8 cellular contexts compared by ENCODE assay signal in the genomic region with DNA sequence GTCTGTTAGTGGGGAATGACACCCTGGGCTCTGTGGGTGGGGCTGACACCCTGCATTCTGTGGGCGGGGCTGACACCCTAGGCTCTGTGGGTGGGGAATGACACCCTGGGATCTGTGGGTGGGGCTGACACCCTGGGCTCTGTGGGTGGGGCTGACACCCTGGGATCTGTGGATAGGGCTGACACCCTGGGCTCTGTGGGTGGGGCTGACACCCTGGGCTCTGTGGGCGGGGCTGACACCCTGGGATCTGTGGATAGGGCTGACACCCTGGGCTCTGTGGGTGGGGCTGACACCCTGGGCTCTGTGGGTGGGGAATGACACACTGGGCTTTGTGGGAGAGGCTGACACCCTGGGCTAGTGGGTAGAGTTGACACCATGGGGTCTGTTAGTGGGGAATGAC.
DNase-seq lines count a peak whose midpoint lies in the region; ATAC-seq, FAIRE-seq and TF ChIP-seq lines count a peak whose summit lies in the region.
"Not testable (repeated sequence)": the region's sequence is repeated elsewhere in the genome, so short reads cannot be mapped to it uniquely, and the experiment has no call there.

No MANE protein-coding gene starts in this region.

- CTCF ChIA-PET in CD4-positive, alpha-beta memory T cell (lab: Charles Lee; ENCODE audit: partially characterized antibody); HEK293 (lab: Yijun Ruan, JAX); activated CD4-positive, alpha-beta memory T cell treated with anti-CD3 and anti-CD28 coated beads, Interleukin-2, amount 10 ng/mL, durations not matched to agents 7 days and 5 days (lab: Charles Lee); activated CD8-positive, alpha-beta memory T cell treated with anti-CD3 and anti-CD28 coated beads, Interleukin-2, amount 10 ng/mL, durations not matched to agents 7 days and 5 days (lab: Charles Lee); K562 (lab: Yijun Ruan, JAX; ENCODE audit: low intra/inter-chr PET ratio): not testable (repeated sequence)

- not testable (repeated sequence) for H3K9me3 Mint-ChIP-seq in CD4-positive, alpha-beta memory T cell; activated CD4-positive, alpha-beta memory T cell treated with anti-CD3 and anti-CD28 coated beads, Interleukin-2, amount 10 ng/mL, durations not matched to agents 7 days and 5 days; activated CD8-positive, alpha-beta memory T cell treated with anti-CD3 and anti-CD28 coated beads, Interleukin-2, amount 10 ng/mL, durations not matched to agents 7 days and 5 days (ENCODE audit: low read depth); effector memory CD8-positive, alpha-beta T cell
- peaks cover 9 to 27% (median 14%) of the 10 kb centered on the region in 6 donors for H3K9me3 Mint-ChIP-seq in immature natural killer cell

- not testable (repeated sequence) for ATAC-seq in activated CD8-positive, alpha-beta memory T cell treated with anti-CD3 and anti-CD28 coated beads, Interleukin-2, amount 10 ng/mL, durations not matched to agents 7 days and 5 days; K562; effector memory CD8-positive, alpha-beta T cell (replicated peaks)

- not testable (repeated sequence) for TF ChIP-seq POLR2A in K562 (conservative IDR thresholded peaks at IDR 0.05)

- H3K4me3 Mint-ChIP-seq in CD4-positive, alpha-beta memory T cell; activated CD4-positive, alpha-beta memory T cell treated with anti-CD3 and anti-CD28 coated beads, Interleukin-2, amount 10 ng/mL, durations not matched to agents 7 days and 5 days; activated CD8-positive, alpha-beta memory T cell treated with anti-CD3 and anti-CD28 coated beads, Interleukin-2, amount 10 ng/mL, durations not matched to agents 7 days and 5 days; effector memory CD8-positive, alpha-beta T cell; immature natural killer cell: not testable (repeated sequence)

- peaks cover 16 to 40% (median 23%) of the 10 kb centered on the region in 4 donors for H3K4me1 Mint-ChIP-seq in CD4-positive, alpha-beta memory T cell
- peaks cover 37% of the 10 kb centered on the region for H3K4me1 Mint-ChIP-seq in activated CD4-positive, alpha-beta memory T cell treated with anti-CD3 and anti-CD28 coated beads, Interleukin-2, amount 10 ng/mL, durations not matched to agents 7 days and 5 days
- peaks cover 25% of the 10 kb centered on the region for H3K4me1 Mint-ChIP-seq in activated CD8-positive, alpha-beta memory T cell treated with anti-CD3 and anti-CD28 coated beads, Interleukin-2, amount 10 ng/mL, durations not matched to agents 7 days and 5 days
- peaks cover 18% of the 10 kb centered on the region in 2 donors for H3K4me1 Mint-ChIP-seq in effector memory CD8-positive, alpha-beta T cell (ENCODE audit: low read depth in 2 of 2)
- peaks cover 29 to 31% of the 10 kb centered on the region in 2 donors for H3K4me1 Mint-ChIP-seq in immature natural killer cell

- not testable (repeated sequence) for H3K4me2 ChIP-seq in K562 (ENCODE audit: insufficient read depth, low read length)

- not testable (repeated sequence) for H3K36me3 Mint-ChIP-seq in CD4-positive, alpha-beta memory T cell; activated CD4-positive, alpha-beta memory T cell treated with anti-CD3 and anti-CD28 coated beads, Interleukin-2, amount 10 ng/mL, durations not matched to agents 7 days and 5 days (ENCODE audit: low read depth); activated CD8-positive, alpha-beta memory T cell treated with anti-CD3 and anti-CD28 coated beads, Interleukin-2, amount 10 ng/mL, durations not matched to agents 7 days and 5 days; immature natural killer cell
- peaks cover 26% of the 10 kb centered on the region for H3K36me3 Mint-ChIP-seq in effector memory CD8-positive, alpha-beta T cell (ENCODE audit: insufficient read depth)

- not testable (repeated sequence) for TF ChIP-seq CTCF in HEK293 (tag by site-specific recombination; IDR thresholded peaks at IDR 0.05); K562 (IDR thresholded peaks at IDR 0.05 in 2 of 3, conservative IDR thresholded peaks at IDR 0.05 in 1 of 3; ENCODE audit: insufficient read depth in 2 of 3, low read depth in 1 of 3, low read length in 3 of 3)

- in situ Hi-C loops in K562 (cut with MboI): not testable (repeated sequence)

- not testable (repeated sequence) for H3K27ac Mint-ChIP-seq in CD4-positive, alpha-beta memory T cell; activated CD4-positive, alpha-beta memory T cell treated with anti-CD3 and anti-CD28 coated beads, Interleukin-2, amount 10 ng/mL, durations not matched to agents 7 days and 5 days; activated CD8-positive, alpha-beta memory T cell treated with anti-CD3 and anti-CD28 coated beads, Interleukin-2, amount 10 ng/mL, durations not matched to agents 7 days and 5 days; effector memory CD8-positive, alpha-beta T cell; immature natural killer cell

- intact Hi-C loops in CD4-positive, alpha-beta memory T cell (cut with micrococcal nuclease); K562 (cut with micrococcal nuclease): not testable (repeated sequence)

- peaks cover 33% of the 10 kb centered on the region for H3K4me1 ChIP-seq in CD4-positive, alpha-beta memory T cell (ENCODE audit: insufficient read depth, low read length)
- not testable (repeated sequence) for H3K4me1 ChIP-seq in HEK293 (ENCODE audit: control insufficient read depth, insufficient read depth, low read length)
- peaks cover 31 to 37% of the 10 kb centered on the region in 2 experiments for H3K4me1 ChIP-seq in K562 (replicated peaks in 1 of 2; ENCODE audit: control insufficient read depth in 2 of 2, insufficient read depth in 2 of 2, low read length in 2 of 2)

- not testable (repeated sequence) for H3K9me1 ChIP-seq in K562 (ENCODE audit: control insufficient read depth, insufficient read depth, low read length)

- not testable (repeated sequence) for H3K27me3 ChIP-seq in CD4-positive, alpha-beta memory T cell (ENCODE audit: insufficient read depth, low read length); K562 (ENCODE audit: control insufficient read depth in 2 of 2, insufficient read depth in 2 of 2, low read length in 2 of 2)

- H4K20me1 ChIP-seq in K562 (replicated peaks; ENCODE audit: control insufficient read depth, insufficient read depth, low read length): peaks cover 18% of the 10 kb centered on the region

- FAIRE-seq in K562 (lab: Jason Lieb, UNC): peak; percentile 19

- not testable (repeated sequence) for H3K27me3 Mint-ChIP-seq in CD4-positive, alpha-beta memory T cell; activated CD4-positive, alpha-beta memory T cell treated with anti-CD3 and anti-CD28 coated beads, Interleukin-2, amount 10 ng/mL, durations not matched to agents 7 days and 5 days; activated CD8-positive, alpha-beta memory T cell treated with anti-CD3 and anti-CD28 coated beads, Interleukin-2, amount 10 ng/mL, durations not matched to agents 7 days and 5 days; effector memory CD8-positive, alpha-beta T cell
- H3K27me3 Mint-ChIP-seq in immature natural killer cell (ENCODE audit: low read depth in 3 of 3): peaks cover 28 to 41% (median 37%) of the 10 kb centered on the region in 3 donors

- peak in 4 of 5 donors; percentile 23 to 72 (median 28) for DNase-seq in CD4-positive, alpha-beta memory T cell
- peak; percentile 51 for DNase-seq in activated CD4-positive, alpha-beta memory T cell treated with anti-CD3 and anti-CD28 coated beads, Interleukin-2, amount 10 ng/mL, durations not matched to agents 7 days and 5 days
- peak; percentile 50 for DNase-seq in activated CD8-positive, alpha-beta memory T cell treated with anti-CD3 and anti-CD28 coated beads, Interleukin-2, amount 10 ng/mL, durations not matched to agents 7 days and 5 days
- not testable (repeated sequence) for DNase-seq in K562 (ENCODE audit: extremely low read depth in 1 of 4, low spot score in 3 of 4)
- peak; percentile 12 for DNase-seq in central memory CD4-positive, alpha-beta T cell
- DNase-seq in effector memory CD8-positive, alpha-beta T cell: peak; percentile 32 to 42 (median 40)
- peak; percentile 19 to 43 (median 21) for DNase-seq in immature natural killer cell

- H3K79me2 ChIP-seq in K562 (ENCODE audit: control insufficient read depth, insufficient read depth, low read length): peaks cover 62% of the 10 kb centered on the region

- not testable (repeated sequence) for TF ChIP-seq EP300 in K562 (IDR thresholded peaks at IDR 0.05; ENCODE audit: low read length)

- POLR2A ChIA-PET in CD4-positive, alpha-beta memory T cell (lab: Charles Lee; ENCODE audit: partially characterized antibody); HEK293 (lab: Yijun Ruan, JAX); activated CD4-positive, alpha-beta memory T cell treated with anti-CD3 and anti-CD28 coated beads, Interleukin-2, amount 10 ng/mL, durations not matched to agents 7 days and 5 days (lab: Charles Lee): not testable (repeated sequence)
- POLR2A ChIA-PET in K562 (lab: Yijun Ruan, JAX): interaction anchor here (0.6 kb wide), 1 partner anchor 15 kb away, joined by 3 read pairs; no protein-coding TSS in a partner anchor

- not testable (repeated sequence) for H3K4me3 ChIP-seq in CD4-positive, alpha-beta memory T cell (ENCODE audit: low read length in 2 of 2); HEK293 (ENCODE audit: low read depth, low read length); K562

- WGBS in K562 (ENCODE audit: insufficient coverage, low coverage, missing lambda C conversion rate): no CpG with 5 or more reads among the region's 2 CpGs

- not testable (repeated sequence) for H3K36me3 ChIP-seq in CD4-positive, alpha-beta memory T cell (ENCODE audit: insufficient read depth, low read length); HEK293 (ENCODE audit: control insufficient read depth in 2 of 2, insufficient read depth in 1 of 2, low read length in 2 of 2); K562 (ENCODE audit: control insufficient read depth, insufficient read depth, low read length)

- not testable (repeated sequence) for H3K9me3 ChIP-seq in CD4-positive, alpha-beta memory T cell (ENCODE audit: control insufficient read depth in 1 of 2, low read length in 2 of 2); HEK293 (ENCODE audit: control insufficient read depth, insufficient read depth, low read depth, low read length); K562 (replicated peaks; ENCODE audit: control insufficient read depth, insufficient read depth, low read depth, low read length)

- H3K27ac ChIP-seq in CD4-positive, alpha-beta memory T cell (ENCODE audit: low read depth, low read length); HEK293 (ENCODE audit: extremely low read depth, low read depth, low read length); K562 (ENCODE audit: extremely low read depth, low read depth, low read length): not testable (repeated sequence)

- not testable (repeated sequence) for H2AFZ ChIP-seq in K562 (ENCODE audit: low read depth, low read length)

- not testable (repeated sequence) for BruUV-seq in K562 (replicated peaks; lab: Mats Ljungman, UMichigan)

- not testable (repeated sequence) for H3K9ac ChIP-seq in K562 (ENCODE audit: insufficient read depth in 1 of 2, low read depth in 2 of 2, low read length in 2 of 2)

- not testable (repeated sequence) for TF ChIP-seq RAD21 in K562 (CRISPR knock-in tag; conservative IDR thresholded peaks at IDR 0.05 in 1 of 2, IDR thresholded peaks at IDR 0.05 in 1 of 2)
